Comparison of ENCODE assay signal across 12 cellular contexts in genomic region chr11:11979487-11980117, GRCh38. TPM values are rescaled to one million over a fixed set of nuclear protein-coding genes. Genes with fewer than 3 reads are reported as not detected.
A peak's percentile ranks its signal among the peaks of the same experiment; 100 is the strongest.
DNase-seq lines count a peak whose midpoint lies in the region; ATAC-seq and TF ChIP-seq lines count a peak whose summit lies in the region.
"Had no signal": no experiment of that assay in that cellular context is flagged by ENCODE, and none has a peak within 500 bp of the region (broad histone marks: within the 10 kb centered on the region; RNA-seq: fewer than 3 reads in every experiment).

No MANE protein-coding gene starts in this region.

- no peak overlapping the region; the same call in 1 of the 2 replicates for H3K27ac ChIP-seq in HUES6 (ENCODE audit: low read depth, low read length)
- H3K27ac ChIP-seq in caudate nucleus (ENCODE audit: low read depth, low read length): peak overlapping the region; percentile 78
- H3K27ac ChIP-seq in stomach: peak overlapping the region; percentile 78 to 82 (median 79)

- peaks cover 3 to 4% of the 10 kb centered on the region in 2 donors for H3K27me3 Mint-ChIP-seq in T-cell

- H3K27me3 ChIP-seq in HUES6 (ENCODE audit: control insufficient read depth, insufficient read depth, low read length) (no peaks in the 10 kb centered on the region), stomach (no peaks in the 10 kb centered on the region)

- no peaks in the 10 kb centered on the region for H3K9me3 Mint-ChIP-seq in T-cell

- no peak overlapping the region for H3K4me3 Mint-ChIP-seq in T-cell

- intact Hi-C loops in left colon (cut with DNase I, micrococcal nuclease): no loop called here
- intact Hi-C loops in stomach (cut with DNase I; ENCODE audit: low total_unique reads): no loop called here

- H3K27ac Mint-ChIP-seq in T-cell: no peak overlapping the region

- TF ChIP-seq POLR2A in stomach (IDR thresholded peaks at IDR 0.05): no peak

- H3K9me3 ChIP-seq in HUES6 (ENCODE audit: control insufficient read depth, insufficient read depth, low read depth, low read length) (peaks cover 9% of the 10 kb centered on the region; the same call in 1 of the 2 replicates), stomach (no peaks in the 10 kb centered on the region)

- ATAC-seq in left colon (peak; percentile 65), HG03045 (IDR thresholded peaks at IDR 0.05; ENCODE audit: unreplicated experiment) (no peak), T-cell (replicated peaks in 1 of 4) (no peak)
- ATAC-seq: GM12878 had no signal

- CTCF ChIA-PET in T-cell (lab: Charles Lee): interaction anchor here in 1 of 2 donors (0.9 kb wide), 1 partner anchor 11 kb away, joined by 3 read pairs; no protein-coding TSS in a partner anchor

- H3K4me1 ChIP-seq in HUES6 (ENCODE audit: control insufficient read depth, insufficient read depth, low read length): peaks cover 45% of the 10 kb centered on the region
- H3K4me1 ChIP-seq in stomach: peaks cover 36 to 67% (median 49%) of the 10 kb centered on the region in 4 donors

- H3K4me1 Mint-ChIP-seq in T-cell: peaks cover 7 to 14% (median 13%) of the 10 kb centered on the region in 3 donors

- no peak overlapping the region for H3K4me3 ChIP-seq in HUES6 (ENCODE audit: low read depth, low read length)
- H3K4me3 ChIP-seq in stomach: no peak overlapping the region
- H3K4me3 ChIP-seq: GM12878 had no signal

- TF ChIP-seq CTCF in stomach (IDR thresholded peaks at IDR 0.05): no peak

- no peaks in the 10 kb centered on the region for H3K36me3 Mint-ChIP-seq in T-cell

- no peak for TF ChIP-seq EP300 in stomach (IDR thresholded peaks at IDR 0.05)

- POLR2A ChIA-PET in T-cell (lab: Charles Lee): no interaction called here

- 18 to 41% (median 30%) methylated on average over 8 of the region's 8 CpGs for WGBS in stomach, 5 donors

- DNase-seq in caudate nucleus (lab: John Stamatoyannopoulos, UW) (peak in 13 of 61 donors; percentile 20 to 71 (median 40)), left colon (no peak), stomach (peak; percentile 60), DMS53 (lab: John Stamatoyannopoulos, UW) (no peak), T-cell (no peak)
- DNase-seq in effector CD8-positive, alpha-beta T cell (lab: John Stamatoyannopoulos, UW): no peak
- DNase-seq: cortex of kidney, NCI-H1417 treated with DMSO at 0.1 percent for 48 hours, T1000 had no signal

- H3K9ac ChIP-seq in HUES6 (ENCODE audit: low read length): peak overlapping the region; percentile 35

- H3K36me3 ChIP-seq in HUES6 (ENCODE audit: control insufficient read depth, insufficient read depth, low read length) (no peaks in the 10 kb centered on the region), stomach (no peaks in the 10 kb centered on the region)

RNA-seq across cellular contexts. Expression of gene DKK3, which starts 28.8 kb away (rescaled TPM):
- total RNA-seq in left colon (10 to 100 TPM in 1 of 2 donors, 1 to 10 TPM in 1; 8.1 to 19.5 TPM), stomach (10 to 100 TPM; 35.0 to 63.8 (median 54.7) TPM), T-cell (1 to 10 TPM; 1.5 to 8.1 (median 2.7) TPM)
- 10 to 100 TPM; 21.8 to 36.7 (median 29.6) TPM for polyA plus RNA-seq in stomach
